Comparison of ENCODE assay signal across 23 cellular contexts in genomic region chr10:96378741-96379140, GRCh38. TPM values are rescaled to one million over a fixed set of nuclear protein-coding genes. Genes with fewer than 3 reads are reported as not detected.
"Had no signal": no experiment of that assay in that cellular context is flagged by ENCODE, and none has a peak within 500 bp of the region (broad histone marks: within the 10 kb centered on the region; RNA-seq: fewer than 3 reads in every experiment).

No MANE protein-coding gene starts in this region.

- ATAC-seq: HepG2, SK-N-SH treated with all-trans-retinoic acid at 6 μM for 48 hours had no signal

- H3K4me3 ChIP-seq: SJCRH30 had no signal

- H3K36me3 ChIP-seq: SJCRH30 had no signal

- DNase-seq: IMR-90, Karpas-422, KG1, MM.1S, NCI-H1092 treated with DMSO at 0.1 percent for 48 hours, NCI-H1436, NCI-H187, NCI-H2029, NCI-H2081 treated with DMSO at 0.1 percent for 48 hours, NCI-H2171, NCI-H226, NCI-H446, NCI-H510A, NCI-H524 treated with DMSO at 0.1 percent for 48 hours, NCI-H69, NCI-H774, SHP77 treated with DMSO at 0.1 percent for 48 hours, SJCRH30 had no signal

- H3K27me3 ChIP-seq: SJCRH30 had no signal

- H3K27ac ChIP-seq: SJCRH30 had no signal

- H3K9me3 ChIP-seq: SJCRH30 had no signal

RNA-seq across cellular contexts. Expression of gene OPALIN, which starts 19.9 kb away (rescaled TPM):
- total RNA-seq: HepG2, HT1080, IMR-90, M059J, Right ventricle myocardium inferior, SJCRH30 had no signal
- polyA plus RNA-seq: HepG2, IMR-90 had no signal
